In genomic region chr10:209357-209756, GRCh38 we compare ENCODE assay signal across 13 cellular contexts.
A peak's percentile ranks its signal among the peaks of the same experiment; 100 is the strongest.
DNase-seq lines count a peak whose midpoint lies in the region; ATAC-seq, FAIRE-seq and TF ChIP-seq lines count a peak whose summit lies in the region.
"Had no signal": no experiment of that assay in that cellular context is flagged by ENCODE, and none has a peak within 500 bp of the region (broad histone marks: within the 10 kb centered on the region; RNA-seq: fewer than 3 reads in every experiment).

No MANE protein-coding gene starts in this region.

- ATAC-seq in HepG2 = no peak
- peak; percentile 31; the same call in 1 of the 2 replicates for ATAC-seq in PC-3
- ATAC-seq: gastroesophageal sphincter, left cardiac atrium had no signal

- no peaks in the 10 kb centered on the region for H3F3A ChIP-seq in PC-3 (ENCODE audit: low read length, unreplicated experiment)

- H3K27me3 ChIP-seq in liver (ENCODE audit: control insufficient read depth in 4 of 4, insufficient read depth in 4 of 4, low read length in 3 of 4) = no peaks in the 10 kb centered on the region
- no peaks in the 10 kb centered on the region; a peak in 1 of 5 replicates for H3K27me3 ChIP-seq in HepG2 (ENCODE audit: control insufficient read depth in 1 of 2, insufficient read depth in 2 of 2, low read length in 2 of 2)
- no peaks in the 10 kb centered on the region for H3K27me3 ChIP-seq in PC-3 (ENCODE audit: low read length)
- H3K27me3 ChIP-seq in MG63 = no peaks in the 10 kb centered on the region
- H3K27me3 ChIP-seq: gastroesophageal sphincter had no signal

- H4K20me1 ChIP-seq in HepG2 (ENCODE audit: insufficient read depth, low read length) (no peaks in the 10 kb centered on the region), PC-3 (ENCODE audit: low read length) (no peaks in the 10 kb centered on the region)

- TF ChIP-seq CTCF in liver (IDR thresholded peaks at IDR 0.05; ENCODE audit: low read depth, low read length, missing input control) (peak; percentile 12), HepG2 (CRISPR knock-in tag; IDR thresholded peaks at IDR 0.05) (no peak), PC-3 (conservative IDR thresholded peaks at IDR 0.05; ENCODE audit: low read depth, low read length) (peak; percentile 51), fibroblast of mammary gland (conservative IDR thresholded peaks at IDR 0.05; ENCODE audit: control insufficient read depth, insufficient read depth, low read depth, low read length) (peak; percentile 32)

- POLR2A ChIA-PET in HepG2 (lab: Yijun Ruan, JAX) = no interaction called here
- POLR2A ChIA-PET in PC-3 (lab: Charles Lee; ENCODE audit: unreplicated experiment) = no interaction called here

- in situ Hi-C loops in HepG2 (cut with HindIII; ENCODE audit: extremely low pct_ligation_motif_present, low pct_unique_long_range_greater_than_20kb) = no loop called here

- FAIRE-seq in HepG2 (lab: Jason Lieb, UNC) = no peak
- no peak for FAIRE-seq in HTR-8/SVneo (lab: Jason Lieb, UNC)

- peak; percentile 21 to 33 for TF ChIP-seq RAD21 in liver (IDR thresholded peaks at IDR 0.05)
- no peak for TF ChIP-seq RAD21 in HepG2 (CRISPR knock-in tag; IDR thresholded peaks at IDR 0.05)

- H3K4me1 ChIP-seq in liver (ENCODE audit: control insufficient read depth in 4 of 4, insufficient read depth in 4 of 4, low read length in 3 of 4) (peaks cover 0 to 2% (median 0%) of the 10 kb centered on the region in 4 donors), HepG2 (ENCODE audit: insufficient read depth, low read length) (no peaks in the 10 kb centered on the region), PC-3 (ENCODE audit: insufficient read depth, low read length) (no peaks in the 10 kb centered on the region)

- H3K4me3 ChIP-seq in liver (ENCODE audit: low read depth in 1 of 3, low read length in 3 of 3) (no peak overlapping the region), HepG2 (replicated peaks in 1 of 3; ENCODE audit: insufficient read depth in 1 of 3, low read depth in 2 of 3, low read length in 3 of 3) (no peak overlapping the region), PC-3 (ENCODE audit: low read length) (no peak overlapping the region), fibroblast of mammary gland (ENCODE audit: control insufficient read depth, low read depth, low read length) (no peak overlapping the region), MG63 (no peak overlapping the region)
- H3K4me3 ChIP-seq: gastroesophageal sphincter had no signal

- H3K9ac ChIP-seq in liver (ENCODE audit: low read depth in 1 of 2, low read length in 2 of 2) (no peak overlapping the region), HepG2 (ENCODE audit: insufficient read depth, low read depth, low read length) (no peak overlapping the region), PC-3 (ENCODE audit: low read length) (no peak overlapping the region)

- no peak for TF ChIP-seq POLR2A in HepG2 (IDR thresholded peaks at IDR 0.05; ENCODE audit: insufficient read depth in 1 of 2, low read depth in 2 of 2, low read length in 2 of 2)

- intact Hi-C loops in HepG2 (cut with micrococcal nuclease; ENCODE audit: unreplicated experiment) (no loop called here), PC-3 (cut with micrococcal nuclease) (loop anchor here (1.0 kb wide), 1 partner anchor 31 kb away; no protein-coding TSS in a partner anchor)

- CTCF ChIA-PET in HepG2 (lab: Yijun Ruan, JAX; ENCODE audit: low intra/inter-chr PET ratio, low total read pairs) (interaction anchor here (0.6 kb wide), 1 partner anchor 31 kb away, joined by 3 read pairs; no protein-coding TSS in a partner anchor), PC-3 (lab: Charles Lee) (no interaction called here)

- no peak for TF ChIP-seq EP300 in HepG2 (IDR thresholded peaks at IDR 0.05; ENCODE audit: low read depth in 2 of 2, low read length in 2 of 2)
- no peak for TF ChIP-seq EP300 in HepG2 (CRISPR knock-in tag; IDR thresholded peaks at IDR 0.05; ENCODE audit: borderline replicate concordance)

- no peak overlapping the region for H2AFZ ChIP-seq in HepG2 (ENCODE audit: low read length)
- no peak overlapping the region for H2AFZ ChIP-seq in PC-3 (ENCODE audit: low read length)

- no peaks in the 10 kb centered on the region for H3K9me2 ChIP-seq in PC-3 (replicated peaks; ENCODE audit: low read length)

- DNase-seq in HepG2 (ENCODE audit: low spot score) (no peak), PC-3 (peak; percentile 21), fibroblast of mammary gland (ENCODE audit: low read depth) (peak; percentile 28), NCI-H446 (lab: John Stamatoyannopoulos, UW) (no peak), HuH-7 (ENCODE audit: low spot score) (no peak), HTR-8/SVneo (ENCODE audit: insufficient read length, low spot score) (no peak), MG63 (no peak)
- DNase-seq: activated CD4-positive, alpha-beta memory T cell treated with anti-CD3 and anti-CD28 coated beads, Interleukin-2, amount 10 ng/mL, durations not matched to agents 7 days and 5 days; left cardiac atrium; stimulated activated CD4-positive, alpha-beta T cell treated with anti-CD3 and anti-CD28 coated beads, Interleukin-12 subunit alpha, Interleukin-12 subunit beta, amount 100 ng/mL, for 4 hours; T1000 had no signal

- 90% methylated on average over 6 of the region's 6 CpGs for WGBS in liver
- WGBS in HepG2 (ENCODE audit: low lambda C conversion rate) = 95% methylated on average over 6 of the region's 6 CpGs

- H3K4me2 ChIP-seq in HepG2 (ENCODE audit: low read depth, low read length) = no peak overlapping the region
- no peak overlapping the region for H3K4me2 ChIP-seq in PC-3 (ENCODE audit: low read length)

- no peaks in the 10 kb centered on the region for H3K79me2 ChIP-seq in HepG2 (ENCODE audit: insufficient read depth, low read length)
- H3K79me2 ChIP-seq in PC-3 (ENCODE audit: low read length) = no peaks in the 10 kb centered on the region

- H3K27ac ChIP-seq in liver (ENCODE audit: low read depth in 1 of 2, low read length in 2 of 2) = no peak overlapping the region
- H3K27ac ChIP-seq in HepG2 (ENCODE audit: extremely low read length, insufficient read depth, low read length) = no peak overlapping the region
- no peak overlapping the region for H3K27ac ChIP-seq in PC-3 (ENCODE audit: low read length)
- H3K27ac ChIP-seq: gastroesophageal sphincter had no signal

- H3K36me3 ChIP-seq in liver (ENCODE audit: control insufficient read depth in 4 of 4, insufficient read depth in 3 of 4, low read depth in 1 of 4, low read length in 3 of 4) (peaks cover 0 to 2% (median 0%) of the 10 kb centered on the region in 4 donors), HepG2 (replicated peaks in 1 of 2; ENCODE audit: control insufficient read depth in 1 of 2, insufficient read depth in 2 of 2, low read length in 2 of 2) (no peaks in the 10 kb centered on the region; a peak in 1 of 5 replicates), PC-3 (ENCODE audit: low read depth, low read length) (no peaks in the 10 kb centered on the region), MG63 (peaks cover 8% of the 10 kb centered on the region)

- no peaks in the 10 kb centered on the region for H3K9me3 ChIP-seq in liver (ENCODE audit: control insufficient read depth in 4 of 4, low read length in 3 of 4)
- no peaks in the 10 kb centered on the region for H3K9me3 ChIP-seq in HepG2 (ENCODE audit: low read length)
- no peaks in the 10 kb centered on the region for H3K9me3 ChIP-seq in PC-3 (ENCODE audit: low read length)
- H3K9me3 ChIP-seq in MG63 = no peaks in the 10 kb centered on the region; the same call in 1 of the 2 replicates
- H3K9me3 ChIP-seq: gastroesophageal sphincter had no signal

- no TSS peak for BruUV-seq in HepG2 (replicated peaks; lab: Mats Ljungman, UMichigan)
- no TSS peak for BruUV-seq in PC-3 (replicated peaks; lab: Mats Ljungman, UMichigan)

TF ChIP-seq in liver, 16 proteins besides CTCF, POLR2A, EP300 and RAD21 (continues in another document):
- no peak for TF ChIP-seq MAX (IDR thresholded peaks at IDR 0.05)
- no peak for TF ChIP-seq FOXA2 (IDR thresholded peaks at IDR 0.05)

TF ChIP-seq in HepG2, 621 proteins besides CTCF, POLR2A, EP300 and RAD21:
- TF ChIP-seq KDM6A (CRISPR knock-in tag; IDR thresholded peaks at IDR 0.05; ENCODE audit: low read depth) = no peak
- no peak for TF ChIP-seq ZNF784 (CRISPR knock-in tag; IDR thresholded peaks at IDR 0.05; ENCODE audit: borderline replicate concordance)
- TF ChIP-seq BHLHE40 (IDR thresholded peaks at IDR 0.05; ENCODE audit: low read length) = no peak
- TF ChIP-seq ZNF260 (CRISPR knock-in tag; IDR thresholded peaks at IDR 0.05; ENCODE audit: borderline replicate concordance, low read depth) = no peak
- no peak for TF ChIP-seq ZNF362 (CRISPR knock-in tag; IDR thresholded peaks at IDR 0.05; ENCODE audit: borderline replicate concordance)
- TF ChIP-seq ZNF296 (CRISPR knock-in tag; conservative IDR thresholded peaks at IDR 0.05) = no peak

Comparison
In these comparisons a context has a peak if more than half of its experiments do, and no peak if none do; other contexts are left out.
1. DNase-seq: peak in PC-3 (single experiment) and fibroblast of mammary gland (single experiment); none in HepG2 (single experiment), NCI-H446 (0 of 2), HuH-7 (single experiment), HTR-8/SVneo (single experiment) and MG63 (single experiment).